In genomic region chr17:83071365-83071764, GRCh38 we compare ENCODE assay signal across 24 cellular contexts.
"Had no signal": no experiment of that assay in that cellular context is flagged by ENCODE, and none has a peak within 500 bp of the region (broad histone marks: within the 10 kb centered on the region; RNA-seq: fewer than 3 reads in every experiment).

No MANE protein-coding gene starts in this region.

- H3K4me3 Mint-ChIP-seq: activated CD8-positive, alpha-beta memory T cell treated with anti-CD3 and anti-CD28 coated beads, Interleukin-2, amount 10 ng/mL, durations not matched to agents 7 days and 5 days; activated CD8-positive, alpha-beta T cell treated with anti-CD3 and anti-CD28 coated beads, Interleukin-2, amount 10 ng/mL, durations not matched to agents 7 days and 5 days; activated naive CD4-positive, alpha-beta T cell treated with anti-CD3 and anti-CD28 coated beads for 36 hours; activated naive CD8-positive, alpha-beta T cell treated with anti-CD3 and anti-CD28 coated beads, Interleukin-2, amount 10 ng/mL, durations not matched to agents 7 days and 5 days had no signal

- H2AFZ ChIP-seq: hepatocyte had no signal

- H3K27ac ChIP-seq: gastroesophageal sphincter, hepatocyte, stomach, thyroid gland, upper lobe of left lung, vagina had no signal

- H3K36me3 ChIP-seq: gastroesophageal sphincter, stomach, thyroid gland, upper lobe of left lung, vagina had no signal

- H3K27me3 ChIP-seq: hepatocyte, stomach, thyroid gland, upper lobe of left lung, vagina had no signal

- H3K9me3 ChIP-seq: gastroesophageal sphincter, stomach, thyroid gland, upper lobe of left lung, vagina had no signal

- H3K36me3 Mint-ChIP-seq: activated CD8-positive, alpha-beta memory T cell treated with anti-CD3 and anti-CD28 coated beads, Interleukin-2, amount 10 ng/mL, durations not matched to agents 7 days and 5 days; activated naive CD8-positive, alpha-beta T cell treated with anti-CD3 and anti-CD28 coated beads, Interleukin-2, amount 10 ng/mL, durations not matched to agents 7 days and 5 days had no signal

- H3K4me1 ChIP-seq: gastroesophageal sphincter, upper lobe of left lung had no signal

- H3K27ac Mint-ChIP-seq: activated CD8-positive, alpha-beta memory T cell treated with anti-CD3 and anti-CD28 coated beads, Interleukin-2, amount 10 ng/mL, durations not matched to agents 7 days and 5 days; activated CD8-positive, alpha-beta T cell treated with anti-CD3 and anti-CD28 coated beads, Interleukin-2, amount 10 ng/mL, durations not matched to agents 7 days and 5 days; activated naive CD4-positive, alpha-beta T cell treated with anti-CD3 and anti-CD28 coated beads for 36 hours; activated naive CD8-positive, alpha-beta T cell treated with anti-CD3 and anti-CD28 coated beads, Interleukin-2, amount 10 ng/mL, durations not matched to agents 7 days and 5 days had no signal

- DNase-seq: activated CD4-positive, alpha-beta T cell treated with anti-CD3 and anti-CD28 coated beads for 1 hour; activated CD4-positive, alpha-beta T cell treated with anti-CD3 and anti-CD28 coated beads, Interleukin-2, amount 50 U/mL, for 1 hour; activated CD8-positive, alpha-beta memory T cell treated with anti-CD3 and anti-CD28 coated beads, Interleukin-2, amount 10 ng/mL, durations not matched to agents 7 days and 5 days; activated CD8-positive, alpha-beta T cell treated with anti-CD3 and anti-CD28 coated beads, Interleukin-2, amount 10 ng/mL, durations not matched to agents 7 days and 5 days; activated effector memory CD4-positive, alpha-beta T cell treated with anti-CD3 and anti-CD28 coated beads, Interleukin-2, amount 50 U/mL, for 16 hours; activated naive CD8-positive, alpha-beta T cell treated with anti-CD3 and anti-CD28 coated beads, Interleukin-2, amount 10 ng/mL, durations not matched to agents 7 days and 5 days; activated T-cell treated with anti-CD3 and anti-CD28 coated beads, Interleukin-2, amount 50 U/mL, for 72 hours; amniotic stem cell; caudate nucleus; islet precursor cell; left cardiac atrium; mammary epithelial cell; posterior cingulate gyrus; stimulated activated CD4-positive, alpha-beta T cell treated with anti-CD3 and anti-CD28 coated beads, Interleukin-12 subunit alpha, Interleukin-12 subunit beta, amount 100 ng/mL, for 4 hours; stimulated activated CD4-positive, alpha-beta T cell treated with anti-CD3 and anti-CD28 coated beads, Interleukin-4, amount 100 ng/mL, for 1 hour; stomach; thyroid gland had no signal

- H3K4me3 ChIP-seq: gastroesophageal sphincter, hepatocyte, skin epidermis, stomach, thyroid gland, upper lobe of left lung, vagina had no signal

- ATAC-seq: gastroesophageal sphincter, left cardiac atrium, sciatic nerve had no signal

- H3K4me2 ChIP-seq: hepatocyte had no signal

- H3K9me3 Mint-ChIP-seq: activated naive CD4-positive, alpha-beta T cell treated with anti-CD3 and anti-CD28 coated beads for 36 hours; activated naive CD8-positive, alpha-beta T cell treated with anti-CD3 and anti-CD28 coated beads, Interleukin-2, amount 10 ng/mL, durations not matched to agents 7 days and 5 days; activated T-cell treated with anti-CD3 and anti-CD28 coated beads, Interleukin-2, amount 50 U/mL, for 72 hours had no signal
